14 cellular contexts compared by ENCODE assay signal in the genomic region with DNA sequence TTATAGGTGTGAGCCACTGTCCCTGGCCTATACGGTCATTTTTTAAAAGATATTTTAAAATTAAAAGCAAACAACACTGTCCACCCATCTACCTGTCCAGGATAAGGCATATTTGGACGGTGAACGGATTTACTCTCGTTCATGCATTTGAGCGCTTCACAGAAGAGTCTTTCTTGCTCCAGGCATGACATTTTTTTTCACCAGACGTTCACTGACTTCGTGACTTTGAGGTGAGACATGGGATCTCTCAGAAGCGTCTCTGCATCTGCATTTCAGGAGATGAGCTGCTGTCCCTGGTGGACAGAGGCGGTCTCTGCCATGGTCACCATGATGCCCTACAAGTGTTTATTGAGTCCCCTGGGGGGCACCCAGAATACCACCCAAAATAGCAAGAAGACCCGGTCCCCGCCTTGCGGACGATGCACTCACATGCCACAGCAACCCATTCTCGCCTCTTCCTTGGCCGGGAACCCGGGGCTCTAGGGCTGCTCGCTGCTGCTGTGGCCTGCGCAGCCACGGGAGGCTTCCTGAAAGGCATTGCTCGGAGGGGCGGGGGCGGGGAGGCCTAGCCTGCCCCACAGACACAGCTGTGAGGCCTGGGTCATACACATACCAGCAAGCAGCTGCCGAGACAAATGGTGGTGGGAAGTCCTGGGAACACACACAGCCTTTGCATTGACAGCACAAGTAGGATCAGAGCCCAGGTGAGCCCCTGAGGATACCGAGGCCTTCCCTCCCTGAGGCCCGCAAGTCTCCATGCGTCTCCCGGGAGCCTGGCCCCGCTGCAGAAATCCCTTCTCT.
"Had no signal": no experiment of that assay in that cellular context is flagged by ENCODE, and none has a peak within 500 bp of the region (broad histone marks: within the 10 kb centered on the region; RNA-seq: fewer than 3 reads in every experiment).

No MANE protein-coding gene starts in this region.

- H3K4me2 ChIP-seq: hepatocyte had no signal

- H3K79me2 ChIP-seq: hepatocyte, parathyroid adenoma had no signal

- H2AFZ ChIP-seq: hepatocyte, parathyroid adenoma had no signal

- H3K27me3 ChIP-seq: hepatocyte, thyroid gland had no signal

- H3K27ac ChIP-seq: hepatocyte, parathyroid adenoma, thyroid gland had no signal

- H3K9ac ChIP-seq: parathyroid adenoma had no signal

- ATAC-seq: activated CD8-positive, alpha-beta T cell treated with anti-CD3 and anti-CD28 coated beads for 36 hours; activated T-cell treated with anti-CD3 and anti-CD28 coated beads, Interleukin-2, amount 50 U/mL, for 4 hours; esophagus mucosa; stimulated activated naive B cell treated with anti-CD40 and anti-IgM and Interleukin-4, amounts not matched to agents 10 μg/mL and 1 μg/mL and 100 μg/mL, for 72 hours; WTC11 had no signal

- H3K4me3 ChIP-seq: hepatocyte, thyroid gland had no signal

- DNase-seq: activated CD4-positive, alpha-beta T cell treated with anti-CD3 and anti-CD28 coated beads for 4 hours; activated CD8-positive, alpha-beta T cell treated with anti-CD3 and anti-CD28 coated beads for 36 hours; activated effector memory CD4-positive, alpha-beta T cell treated with Interleukin-2 at 50 U/mL for 16 hours; activated naive CD4-positive, alpha-beta T cell treated with anti-CD3 and anti-CD28 coated beads, Interleukin-2, amount 50 U/mL, for 16 hours; activated T-cell treated with anti-CD3 and anti-CD28 coated beads, Interleukin-2, amount 50 U/mL, for 4 hours; caudate nucleus; kidney glomerular epithelial cell; stimulated activated CD4-positive, alpha-beta T cell treated with anti-CD3 and anti-CD28 coated beads, Interleukin-2, amount 100 ng/mL, for 48 hours; stimulated activated naive B cell treated with anti-CD40 and anti-IgM and Interleukin-4, amounts not matched to agents 10 μg/mL and 1 μg/mL and 100 μg/mL, for 72 hours; thyroid gland had no signal

- H3K9me3 ChIP-seq: thyroid gland had no signal
